Comparison of ENCODE assay signal across 8 cellular contexts in genomic region chr3:71726106-71726505, GRCh38. TPM values are rescaled to one million over a fixed set of nuclear protein-coding genes. Genes with fewer than 3 reads are reported as not detected.
DNase-seq lines count a peak whose midpoint lies in the region; ATAC-seq and TF ChIP-seq lines count a peak whose summit lies in the region.

No MANE protein-coding gene starts in this region.

- no peaks in the 10 kb centered on the region for H3K36me3 ChIP-seq in thyroid gland

- peak overlapping the region; percentile 57 for H3K4me3 ChIP-seq in mononuclear cell (ENCODE audit: low read length)
- no peak overlapping the region for H3K4me3 ChIP-seq in thyroid gland (replicated peaks in 1 of 3)

- no peaks in the 10 kb centered on the region for H3K9me3 ChIP-seq in mononuclear cell (ENCODE audit: low read depth, low read length)
- H3K9me3 ChIP-seq in thyroid gland: no peaks in the 10 kb centered on the region

- H3K27ac Mint-ChIP-seq in activated naive CD4-positive, alpha-beta T cell treated with anti-CD3 and anti-CD28 coated beads for 36 hours: peak overlapping the region; percentile 91
- H3K27ac Mint-ChIP-seq in stimulated activated naive CD8-positive, alpha-beta T cell treated with anti-CD3 and anti-CD28 coated beads, Interleukin-15, amount 100 ng/mL, for 72 hours: peak overlapping the region; percentile 96

- H3K27me3 Mint-ChIP-seq in activated naive CD4-positive, alpha-beta T cell treated with anti-CD3 and anti-CD28 coated beads for 36 hours (ENCODE audit: low read depth): no peaks in the 10 kb centered on the region
- no peaks in the 10 kb centered on the region for H3K27me3 Mint-ChIP-seq in stimulated activated naive CD8-positive, alpha-beta T cell treated with anti-CD3 and anti-CD28 coated beads, Interleukin-15, amount 100 ng/mL, for 72 hours

- H3K36me3 Mint-ChIP-seq in activated naive CD4-positive, alpha-beta T cell treated with anti-CD3 and anti-CD28 coated beads for 36 hours (ENCODE audit: low read depth): no peaks in the 10 kb centered on the region

- DNase-seq in T follicular helper cell (ENCODE audit: low read depth): peak; percentile 31
- DNase-seq in activated naive CD4-positive, alpha-beta T cell treated with anti-CD3 and anti-CD28 coated beads for 36 hours: peak; percentile 66
- peak in 1 of 2 donors; percentile 33 for DNase-seq in stimulated activated naive CD8-positive, alpha-beta T cell treated with anti-CD3 and anti-CD28 coated beads, Interleukin-15, amount 100 ng/mL, for 72 hours
- no peak for DNase-seq in GF-D8 (lab: John Stamatoyannopoulos, UW)
- no peak for DNase-seq in GM03348 (ENCODE audit: low spot score)
- DNase-seq in omental fat pad (ENCODE audit: low spot score): no peak
- no peak for DNase-seq in thyroid gland

- WGBS in thyroid gland, 2 donors: 84 to 89% methylated on average over 8 of the region's 8 CpGs

- peak; percentile 29 for ATAC-seq in stimulated activated naive CD8-positive, alpha-beta T cell treated with anti-CD3 and anti-CD28 coated beads, Interleukin-15, amount 100 ng/mL, for 72 hours
- no peak for ATAC-seq in omental fat pad (ENCODE audit: low FRiP score)

- TF ChIP-seq POLR2A in thyroid gland (IDR thresholded peaks at IDR 0.05): no peak

- H3K4me1 Mint-ChIP-seq in activated naive CD4-positive, alpha-beta T cell treated with anti-CD3 and anti-CD28 coated beads for 36 hours (ENCODE audit: low read depth): peaks cover 52% of the 10 kb centered on the region
- peaks cover 61% of the 10 kb centered on the region for H3K4me1 Mint-ChIP-seq in stimulated activated naive CD8-positive, alpha-beta T cell treated with anti-CD3 and anti-CD28 coated beads, Interleukin-15, amount 100 ng/mL, for 72 hours

- no peaks in the 10 kb centered on the region for H3K27me3 ChIP-seq in mononuclear cell (ENCODE audit: insufficient read depth, low read length)
- H3K27me3 ChIP-seq in thyroid gland: no peaks in the 10 kb centered on the region

- H3K9me3 Mint-ChIP-seq in activated naive CD4-positive, alpha-beta T cell treated with anti-CD3 and anti-CD28 coated beads for 36 hours: no peaks in the 10 kb centered on the region
- no peaks in the 10 kb centered on the region for H3K9me3 Mint-ChIP-seq in stimulated activated naive CD8-positive, alpha-beta T cell treated with anti-CD3 and anti-CD28 coated beads, Interleukin-15, amount 100 ng/mL, for 72 hours

- H3K27ac ChIP-seq in thyroid gland: no peak overlapping the region

- intact Hi-C loops in activated naive CD4-positive, alpha-beta T cell treated with anti-CD3 and anti-CD28 coated beads for 36 hours (cut with micrococcal nuclease): loop anchor here (2.0 to 10.0 kb wide), 6 partner anchors 29 to 1123 kb away; partner anchors contain the start of genes PROK2, RYBP and SHQ1
- intact Hi-C loops in thyroid gland (cut with DNase I): no loop called here

- no peak for TF ChIP-seq CTCF in omental fat pad (IDR thresholded peaks at IDR 0.05)
- TF ChIP-seq CTCF in thyroid gland (IDR thresholded peaks at IDR 0.05): no peak

- peak overlapping the region; percentile 90 for H3K4me3 Mint-ChIP-seq in activated naive CD4-positive, alpha-beta T cell treated with anti-CD3 and anti-CD28 coated beads for 36 hours
- peak overlapping the region; percentile 90 to 95 for H3K4me3 Mint-ChIP-seq in stimulated activated naive CD8-positive, alpha-beta T cell treated with anti-CD3 and anti-CD28 coated beads, Interleukin-15, amount 100 ng/mL, for 72 hours

- CTCF ChIA-PET in activated naive CD4-positive, alpha-beta T cell treated with anti-CD3 and anti-CD28 coated beads for 36 hours (lab: Charles Lee): no interaction called here

- H3K4me1 ChIP-seq in mononuclear cell (ENCODE audit: insufficient read depth, low read length) (peaks cover 71% of the 10 kb centered on the region), thyroid gland (peaks cover 10 to 24% of the 10 kb centered on the region in 2 donors)

RNA-seq across cellular contexts. Expression of gene EIF4E3, which starts 0.9 kb away (rescaled TPM):
- total RNA-seq in activated naive CD4-positive, alpha-beta T cell treated with anti-CD3 and anti-CD28 coated beads for 36 hours: 10 to 100 TPM; 25.2 to 26.2 TPM
- total RNA-seq in mononuclear cell (21.1 TPM), omental fat pad (10 to 100 TPM; 20.3 to 31.7 (median 26.3) TPM), thyroid gland (10 to 100 TPM; 18.4 to 26.6 (median 26.0) TPM)

RNA-seq across cellular contexts. Expression of gene GPR27, which starts 27.5 kb away (rescaled TPM):
- under 1 TPM; 0.74 to 0.93 TPM for total RNA-seq in activated naive CD4-positive, alpha-beta T cell treated with anti-CD3 and anti-CD28 coated beads for 36 hours
- total RNA-seq in mononuclear cell (5.1 TPM), omental fat pad (1 to 10 TPM in 1 of 4 donors, under 1 TPM in 2, not detected in 1; 0.19 to 4.1 (median 0.84) TPM), thyroid gland (10 to 100 TPM in 1 of 4 donors, 1 to 10 TPM in 3; 2.3 to 11.0 (median 5.5) TPM)

RNA-seq across cellular contexts. Expression of gene PROK2, which starts 58.8 kb away (rescaled TPM):
- under 1 TPM in 1 of 2 experiments, not detected in 1; 0.15 TPM for total RNA-seq in activated naive CD4-positive, alpha-beta T cell treated with anti-CD3 and anti-CD28 coated beads for 36 hours
- total RNA-seq in mononuclear cell: 16.0 TPM
- 1 to 10 TPM in 1 of 4 donors, under 1 TPM in 3; 0.24 to 7.6 (median 0.87) TPM for total RNA-seq in omental fat pad
- not detected for total RNA-seq in thyroid gland

Comparison
In these comparisons a context has a peak if more than half of its experiments do, and no peak if none do; other contexts are left out.
1. DNase-seq: peak in T follicular helper cell (single experiment) and activated naive CD4-positive, alpha-beta T cell treated with anti-CD3 and anti-CD28 coated beads for 36 hours (single experiment); none in GF-D8 (single experiment), GM03348 (single experiment), omental fat pad (single experiment) and thyroid gland (0 of 2).